Comparison of ENCODE assay signal across 22 cellular contexts in the genomic region with DNA sequence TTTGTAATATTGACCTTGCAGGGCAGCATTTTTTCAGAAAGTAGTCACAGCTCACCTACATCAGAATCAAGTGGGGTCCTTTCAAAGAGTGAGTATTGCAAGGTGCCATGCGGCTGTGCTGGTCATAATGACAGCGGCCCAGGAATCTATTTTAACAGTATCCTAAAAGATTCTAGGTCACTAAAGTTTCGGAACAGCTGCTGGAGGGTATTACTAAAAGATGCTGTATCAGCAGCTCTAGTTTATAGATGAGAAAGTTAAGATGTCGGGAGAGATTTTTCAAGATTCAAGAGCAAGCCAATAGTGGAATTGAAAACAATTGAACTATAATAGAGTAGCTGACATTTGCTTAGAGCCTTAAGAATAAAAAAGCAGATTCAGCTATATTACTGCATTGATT.
"Had no signal": no experiment of that assay in that cellular context is flagged by ENCODE, and none has a peak within 500 bp of the region (broad histone marks: within the 10 kb centered on the region; RNA-seq: fewer than 3 reads in every experiment).

No MANE protein-coding gene starts in this region.

- H3K9me3 ChIP-seq: MG63, SK-N-SH had no signal

- DNase-seq: Karpas-422; KG1; MG63; NCI-H1092 treated with DMSO at 0.1 percent for 48 hours; NCI-H1436; NCI-H187; NCI-H2029; NCI-H2081 treated with DMSO at 0.1 percent for 48 hours; NCI-H2171; NCI-H226; NCI-H446; NCI-H510A; NCI-H524 treated with DMSO at 0.1 percent for 48 hours; NCI-H69; NCI-H774; NK-92 treated with Interleukin-12 subunit alpha and Interleukin-12 subunit beta, amount 100 ng/mL, for 24 hours; SHP77; SK-N-SH; SW 1271 had no signal

- ATAC-seq: Panc1, PC-3 had no signal

- H3K9me2 ChIP-seq: SK-N-SH had no signal

- H3K4me3 ChIP-seq: MG63 had no signal

- H3K9ac ChIP-seq: SK-N-SH had no signal

- H3K36me3 ChIP-seq: MG63 had no signal

- H3K4me2 ChIP-seq: SK-N-SH had no signal

- H3K27me3 ChIP-seq: MG63 had no signal

- H3K27ac ChIP-seq: RWPE1 had no signal
